ENCODE assay signal across 8 cellular contexts in genomic region chr20:57392512-57393271, GRCh38. TPM values are rescaled to one million over a fixed set of nuclear protein-coding genes. Genes with fewer than 3 reads are reported as not detected.
DNase-seq lines count a peak whose midpoint lies in the region; ATAC-seq and TF ChIP-seq lines count a peak whose summit lies in the region.

No MANE protein-coding gene starts in this region.

- H3K9ac ChIP-seq in GM23248: no peak overlapping the region

- in situ Hi-C loops in GM23248 (cut with MboI): no loop called here

- H2AFZ ChIP-seq in GM23248: no peak overlapping the region

- H3K27me3 ChIP-seq in GM23248 (replicated peaks; ENCODE audit: insufficient read depth): no peaks in the 10 kb centered on the region

- CTCF ChIA-PET in AG04449 (lab: Yijun Ruan, JAX): interaction anchor here (1.1 to 2.1 kb wide), 3 partner anchors 11 to 103 kb away, joined by 4 to 9 read pairs (median 8); no protein-coding TSS in a partner anchor

- DNase-seq in AG04449 (ENCODE audit: low read depth, low spot score): no peak
- DNase-seq in GM23248: no peak
- DNase-seq in cardiac fibroblast (ENCODE audit: low read depth in 2 of 2): no peak
- peak; percentile 64 for DNase-seq in medulla oblongata (ENCODE audit: extremely low spot score)
- DNase-seq in stimulated activated CD8-positive, alpha-beta memory T cell treated with anti-CD3 and anti-CD28 coated beads, Interleukin-4, amount 100 ng/mL, for 24 hours (ENCODE audit: low read depth): peak; percentile 61
- DNase-seq in GM03348 (ENCODE audit: low spot score): no peak

- TF ChIP-seq CTCF in AG04449 (IDR thresholded peaks at IDR 0.05; ENCODE audit: insufficient read depth, low read length, missing control alignments): no peak
- TF ChIP-seq CTCF in VCaP (conservative IDR thresholded peaks at IDR 0.05): no peak
- TF ChIP-seq CTCF in cardiac fibroblast (IDR thresholded peaks at IDR 0.05; ENCODE audit: low read depth, low read length): no peak

- H3F3A ChIP-seq in GM23248 (ENCODE audit: insufficient read depth): no peaks in the 10 kb centered on the region

- POLR2A ChIA-PET in AG04449 (lab: Yijun Ruan, JAX): no interaction called here

- H4K20me1 ChIP-seq in GM23248 (ENCODE audit: insufficient read depth): no peaks in the 10 kb centered on the region

- no peak overlapping the region for H3K27ac ChIP-seq in GM23248
- peak overlapping the region; percentile 82; the same call in 1 of the 2 replicates for H3K27ac ChIP-seq in VCaP

- peaks cover 11% of the 10 kb centered on the region; the same call in 1 of the 2 replicates for H3K4me1 ChIP-seq in GM23248 (ENCODE audit: insufficient read depth)

- no peak for ATAC-seq in HG02840 (IDR thresholded peaks at IDR 0.05; ENCODE audit: low FRiP score, unreplicated experiment)

- H3K4me3 ChIP-seq in AG04449 (ENCODE audit: low read depth, low read length): peak overlapping the region; percentile 68
- H3K4me3 ChIP-seq in GM23248: peak overlapping the region; percentile 56
- peak overlapping the region; percentile 39 to 67 for H3K4me3 ChIP-seq in cardiac fibroblast (replicated peaks in 1 of 2; ENCODE audit: low read depth in 2 of 2, low read length in 2 of 2)

- H3K36me3 ChIP-seq in GM23248 (ENCODE audit: low read depth): no peaks in the 10 kb centered on the region

- no peaks in the 10 kb centered on the region for H3K9me2 ChIP-seq in GM23248 (ENCODE audit: insufficient read depth)

- no peaks in the 10 kb centered on the region for H3K9me3 ChIP-seq in GM23248 (ENCODE audit: low read depth)

- H3K4me2 ChIP-seq in GM23248 (ENCODE audit: unreplicated experiment): peak overlapping the region; percentile 57

- 80 to 83% methylated on average over 24 to 33 of the region's 33 CpGs for WGBS in GM23248 (ENCODE audit: low coverage in 1 of 2, low lambda C conversion rate in 2 of 2, missing lambda C conversion rate in 2 of 2), 2 experiments

- 0 out of 2 replicates have a peak, but pooled peaks cover 3% of the 10 kb centered on the region for H3K79me2 ChIP-seq in GM23248 (ENCODE audit: insufficient read depth)

RNA-seq across cellular contexts. Expression of gene RBM38, which starts 1.5 kb away (rescaled TPM):
- total RNA-seq in GM23248 (2014; rRNA removed; shearing (Covaris generic)): 3.7 and 8.1 TPM in 2 replicates
- polyA plus RNA-seq in GM23248 (2016; fragmentation: Nextera tagmentation; extraction: Ambion mirVana): 1.3 and 2.0 TPM in 2 replicates

RNA-seq across cellular contexts. Expression of gene RAE1, which starts 41.6 kb away (rescaled TPM):
- 21.5 and 34.7 TPM in 2 replicates for total RNA-seq in GM23248 (2014; rRNA removed; shearing (Covaris generic))
- 54.8 and 55.9 TPM in 2 replicates for polyA plus RNA-seq in GM23248 (2016; fragmentation: Nextera tagmentation; extraction: Ambion mirVana)

Comparison
In these comparisons a context has a peak if more than half of its experiments do, and no peak if none do; other contexts are left out.
1. DNase-seq: peak in medulla oblongata (single experiment) and stimulated activated CD8-positive, alpha-beta memory T cell treated with anti-CD3 and anti-CD28 coated beads, Interleukin-4, amount 100 ng/mL, for 24 hours (single experiment); none in AG04449 (single experiment), GM23248 (single experiment), cardiac fibroblast (0 of 2) and GM03348 (single experiment).
2. Peak in every context shown above with its lines, with median percentiles within 50 percentile points of each other: H3K4me3 ChIP-seq.